27 cellular contexts compared by ENCODE assay signal in the genomic region with DNA sequence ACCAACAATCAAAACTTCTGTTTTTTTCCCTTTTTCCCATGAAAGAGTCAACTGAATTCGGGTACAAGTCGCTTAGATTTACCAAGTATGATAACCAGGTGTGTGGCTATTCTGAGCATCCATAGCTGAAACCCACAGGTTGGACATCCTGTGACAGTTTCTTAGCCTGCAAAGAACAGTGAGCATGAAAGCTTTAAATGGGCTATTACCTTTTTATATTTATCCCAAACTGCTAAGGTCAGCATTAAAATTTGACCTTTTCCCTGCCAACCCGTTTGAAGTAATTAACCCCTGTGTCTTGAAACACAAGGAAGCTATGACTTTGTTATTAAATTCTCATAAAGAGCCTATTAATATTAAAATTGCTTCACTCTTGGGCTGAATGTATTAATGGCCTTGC.
"Had no signal": no experiment of that assay in that cellular context is flagged by ENCODE, and none has a peak within 500 bp of the region (broad histone marks: within the 10 kb centered on the region; RNA-seq: fewer than 3 reads in every experiment).

No MANE protein-coding gene starts in this region.

- H3K4me3 Mint-ChIP-seq: mesothelial cell of epicardium; naive B cell; natural killer cell; nephron progenitor cell; stimulated activated memory B cell treated with anti-CD40 and anti-IgM and Interleukin-4, amounts not matched to agents 10 μg/mL and 1 μg/mL and 100 μg/mL, for 72 hours; stimulated activated naive CD8-positive, alpha-beta T cell treated with anti-CD3 and anti-CD28 coated beads, Interleukin-15, amount 100 ng/mL, for 72 hours; type B pancreatic cell had no signal

- ATAC-seq: natural killer cell; pancreas; right cardiac atrium; stimulated activated memory B cell treated with anti-CD40 and anti-IgM and Interleukin-4, amounts not matched to agents 10 μg/mL and 1 μg/mL and 100 μg/mL, for 72 hours; stimulated activated naive CD8-positive, alpha-beta T cell treated with anti-CD3 and anti-CD28 coated beads, Interleukin-15, amount 100 ng/mL, for 72 hours had no signal

- H3K4me1 Mint-ChIP-seq: mesothelial cell of epicardium; naive B cell; natural killer cell; nephron progenitor cell; stimulated activated memory B cell treated with anti-CD40 and anti-IgM and Interleukin-4, amounts not matched to agents 10 μg/mL and 1 μg/mL and 100 μg/mL, for 72 hours; stimulated activated naive CD8-positive, alpha-beta T cell treated with anti-CD3 and anti-CD28 coated beads, Interleukin-15, amount 100 ng/mL, for 72 hours had no signal

- H3K27ac ChIP-seq: hepatocyte, left ventricle myocardium inferior, pancreas, prostate gland, tibial nerve, uterus had no signal

- H2AFZ ChIP-seq: hepatocyte had no signal

- H3K9me3 ChIP-seq: left ventricle myocardium inferior, pancreas, prostate gland, tibial nerve, uterus had no signal

- H3K36me3 Mint-ChIP-seq: mesothelial cell of epicardium; naive B cell; natural killer cell; stimulated activated memory B cell treated with anti-CD40 and anti-IgM and Interleukin-4, amounts not matched to agents 10 μg/mL and 1 μg/mL and 100 μg/mL, for 72 hours had no signal

- H3K4me3 ChIP-seq: hepatocyte, left ventricle myocardium inferior, lung, pancreas, prostate gland, smooth muscle cell, tibial nerve, uterus had no signal

- H3K9me3 Mint-ChIP-seq: mesothelial cell of epicardium, nephron progenitor cell, type B pancreatic cell had no signal

- H3K79me2 ChIP-seq: hepatocyte had no signal

- H3K27me3 ChIP-seq: hepatocyte, pancreas, tibial nerve, uterus had no signal

- H3K27me3 Mint-ChIP-seq: naive B cell; stimulated activated memory B cell treated with anti-CD40 and anti-IgM and Interleukin-4, amounts not matched to agents 10 μg/mL and 1 μg/mL and 100 μg/mL, for 72 hours; stimulated activated naive CD8-positive, alpha-beta T cell treated with anti-CD3 and anti-CD28 coated beads, Interleukin-15, amount 100 ng/mL, for 72 hours had no signal

- H3K4me1 ChIP-seq: left ventricle myocardium inferior, pancreas, prostate gland, tibial nerve, uterus had no signal

- H3K36me3 ChIP-seq: left ventricle myocardium inferior, pancreas, prostate gland, tibial nerve, uterus had no signal

- FAIRE-seq: pancreas had no signal

- H3K4me2 ChIP-seq: hepatocyte, smooth muscle cell had no signal

- DNase-seq: islet precursor cell; left ventricle myocardium inferior; mesendoderm; naive B cell; natural killer cell; nephron progenitor cell; nucleus accumbens; pancreas; posterior cingulate gyrus; retina; right cardiac atrium; stimulated activated CD4-positive, alpha-beta T cell treated with anti-CD3 and anti-CD28 coated beads, Interleukin-1b, Interleukin-23, amount 100 ng/mL, for 48 hours; stimulated activated CD4-positive, alpha-beta T cell treated with anti-CD3 and anti-CD28 coated beads, Interleukin-2, amount 100 ng/mL, for 48 hours; stimulated activated CD4-positive, alpha-beta T cell treated with anti-CD3 and anti-CD28 coated beads, Interleukin-4, amount 100 ng/mL, for 4 hours; stimulated activated CD8-positive, alpha-beta memory T cell treated with anti-CD3 and anti-CD28 coated beads, Interleukin-4, amount 100 ng/mL, for 48 hours; stimulated activated naive CD4-positive, alpha-beta T cell treated with Interleukin-2 at 50 U/mL for 16 hours; stimulated activated naive CD8-positive, alpha-beta T cell treated with anti-CD3 and anti-CD28 coated beads, Interleukin-15, amount 100 ng/mL, for 72 hours; substantia nigra; uterus had no signal

- H3K27ac Mint-ChIP-seq: mesothelial cell of epicardium; naive B cell; natural killer cell; nephron progenitor cell; stimulated activated memory B cell treated with anti-CD40 and anti-IgM and Interleukin-4, amounts not matched to agents 10 μg/mL and 1 μg/mL and 100 μg/mL, for 72 hours; stimulated activated naive CD8-positive, alpha-beta T cell treated with anti-CD3 and anti-CD28 coated beads, Interleukin-15, amount 100 ng/mL, for 72 hours; type B pancreatic cell had no signal
